10 cellular contexts compared by ENCODE assay signal in genomic region chrX:17987783-17988182, GRCh38.
"Had no signal": no experiment of that assay in that cellular context is flagged by ENCODE, and none has a peak within 500 bp of the region (broad histone marks: within the 10 kb centered on the region; RNA-seq: fewer than 3 reads in every experiment).

No MANE protein-coding gene starts in this region.

- H3K36me3 Mint-ChIP-seq: activated CD4-positive, alpha-beta memory T cell treated with anti-CD3 and anti-CD28 coated beads for 36 hours; naive B cell; stimulated activated memory B cell treated with anti-CD40 and anti-IgM and Interleukin-4, amounts not matched to agents 10 μg/mL and 1 μg/mL and 100 μg/mL, for 72 hours had no signal

- H3K27ac Mint-ChIP-seq: activated CD4-positive, alpha-beta memory T cell treated with anti-CD3 and anti-CD28 coated beads for 36 hours; naive B cell; stimulated activated memory B cell treated with anti-CD40 and anti-IgM and Interleukin-4, amounts not matched to agents 10 μg/mL and 1 μg/mL and 100 μg/mL, for 72 hours had no signal

- H3K4me3 Mint-ChIP-seq: activated CD4-positive, alpha-beta memory T cell treated with anti-CD3 and anti-CD28 coated beads for 36 hours; naive B cell; stimulated activated memory B cell treated with anti-CD40 and anti-IgM and Interleukin-4, amounts not matched to agents 10 μg/mL and 1 μg/mL and 100 μg/mL, for 72 hours had no signal

- H3K9me3 Mint-ChIP-seq: activated CD4-positive, alpha-beta memory T cell treated with anti-CD3 and anti-CD28 coated beads for 36 hours; stimulated activated memory B cell treated with anti-CD40 and anti-IgM and Interleukin-4, amounts not matched to agents 10 μg/mL and 1 μg/mL and 100 μg/mL, for 72 hours had no signal

- H3K4me1 Mint-ChIP-seq: naive B cell; stimulated activated memory B cell treated with anti-CD40 and anti-IgM and Interleukin-4, amounts not matched to agents 10 μg/mL and 1 μg/mL and 100 μg/mL, for 72 hours had no signal

- DNase-seq: activated CD4-positive, alpha-beta memory T cell treated with anti-CD3 and anti-CD28 coated beads for 36 hours; activated CD8-positive, alpha-beta memory T cell treated with anti-CD3 and anti-CD28 coated beads, Interleukin-2, amount 50 U/mL, for 48 hours; esophagus squamous epithelium; foreskin fibroblast; glutamatergic neuron; left cardiac atrium; naive B cell; substantia nigra; transverse colon had no signal

- ATAC-seq: left cardiac atrium; stimulated activated memory B cell treated with anti-CD40 and anti-IgM and Interleukin-4, amounts not matched to agents 10 μg/mL and 1 μg/mL and 100 μg/mL, for 72 hours had no signal

- H3K27me3 Mint-ChIP-seq: activated CD4-positive, alpha-beta memory T cell treated with anti-CD3 and anti-CD28 coated beads for 36 hours; stimulated activated memory B cell treated with anti-CD40 and anti-IgM and Interleukin-4, amounts not matched to agents 10 μg/mL and 1 μg/mL and 100 μg/mL, for 72 hours had no signal
